1 cellular context compared by ENCODE assay signal in genomic region chr17:4833941-4834501, GRCh38.
TF ChIP-seq lines count a peak whose summit lies in the region.

No MANE protein-coding gene starts in this region.

TF ChIP-seq in HepG2, 621 proteins besides CTCF, POLR2A, EP300 and RAD21 (continued from another document):
- TF ChIP-seq ZNF512B (CRISPR knock-in tag; IDR thresholded peaks at IDR 0.05; ENCODE audit: borderline replicate concordance), result no peak
- TF ChIP-seq ZNF792 (CRISPR knock-in tag; IDR thresholded peaks at IDR 0.05), result 0 out of 2 replicates have a peak, but pooled peaks have one; percentile 17
- TF ChIP-seq TGIF2 (CRISPR knock-in tag; IDR thresholded peaks at IDR 0.05), result no peak
- no peak for TF ChIP-seq NCOR1 (IDR thresholded peaks at IDR 0.05; ENCODE audit: borderline replicate concordance, low read length)
- peak; percentile 50 for TF ChIP-seq ZNF501 (CRISPR knock-in tag; IDR thresholded peaks at IDR 0.05)
- no peak for TF ChIP-seq ZNF350 (CRISPR knock-in tag; IDR thresholded peaks at IDR 0.05; ENCODE audit: borderline replicate concordance, low read depth)
- 0 out of 2 replicates have a peak, but pooled peaks have one; percentile 41 for TF ChIP-seq ZSCAN21 (CRISPR knock-in tag; IDR thresholded peaks at IDR 0.05; ENCODE audit: borderline replicate concordance)
- TF ChIP-seq THAP8 (CRISPR knock-in tag; IDR thresholded peaks at IDR 0.05; ENCODE audit: borderline replicate concordance), result peak; percentile 69; the same call in 1 of the 2 replicates
- TF ChIP-seq ARNTL (CRISPR knock-in tag; IDR thresholded peaks at IDR 0.05), result peak; percentile 37; the same call in 1 of the 2 replicates
- TF ChIP-seq SIX4 (CRISPR knock-in tag; IDR thresholded peaks at IDR 0.05), result no peak
TF ChIP-seq in HepG2: peak in this region for 54.
